ENCODE assay signal across 25 cellular contexts in genomic region chr1:47924649-47925048, GRCh38.
"Had no signal": no experiment of that assay in that cellular context is flagged by ENCODE, and none has a peak within 500 bp of the region (broad histone marks: within the 10 kb centered on the region; RNA-seq: fewer than 3 reads in every experiment).

No MANE protein-coding gene starts in this region.

- DNase-seq: activated B cell treated with CpG ODN at 0.5 μM for 24 hours; activated CD4-positive, alpha-beta T cell treated with anti-CD3 and anti-CD28 coated beads, Interleukin-2, amount 50 U/mL, for 1 hour; activated CD8-positive, alpha-beta T cell treated with anti-CD3 and anti-CD28 coated beads for 36 hours; activated gamma-delta T cell treated with Interleukin-2 at 50 U/mL for 16 hours; activated naive CD4-positive, alpha-beta T cell treated with anti-CD3 and anti-CD28 coated beads, Interleukin-2, amount 50 U/mL, for 16 hours; activated T-cell treated with anti-CD3 and anti-CD28 coated beads, Interleukin-2, amount 50 U/mL, for 4 hours; dermis blood vessel endothelial cell; effector CD4-positive, alpha-beta T cell; gastrocnemius medialis; glutamatergic neuron; islet precursor cell; left colon; natural killer cell; retina; spleen; stimulated activated CD4-positive, alpha-beta T cell treated with anti-CD3 and anti-CD28 coated beads, Interleukin-2, amount 100 ng/mL, for 48 hours; stimulated activated naive CD4-positive, alpha-beta T cell treated with Interleukin-2 at 50 U/mL for 16 hours; T-helper 2 cell; testis; trophoblast cell had no signal

- H3K27me3 ChIP-seq: breast epithelium, testis had no signal

- ATAC-seq: activated CD8-positive, alpha-beta T cell treated with anti-CD3 and anti-CD28 coated beads for 36 hours; activated T-cell treated with anti-CD3 and anti-CD28 coated beads, Interleukin-2, amount 50 U/mL, for 4 hours; activated T-helper 17 cell treated with anti-CD3 and anti-CD28 coated beads, Interleukin-2, amount 50 U/mL, for 72 hours; left colon; natural killer cell had no signal

- H3K36me3 ChIP-seq: breast epithelium, gastrocnemius medialis, neutrophil, prostate gland, spleen had no signal

- H3K9me3 ChIP-seq: breast epithelium, gastrocnemius medialis, neutrophil, prostate gland, spleen, testis had no signal

- H3K4me3 ChIP-seq: breast epithelium, gastrocnemius medialis, prostate gland, spleen, testis had no signal

- H3K4me1 ChIP-seq: breast epithelium, gastrocnemius medialis, prostate gland, spleen, testis had no signal

- H3K27ac ChIP-seq: breast epithelium, epithelial cell of prostate, gastrocnemius medialis, neutrophil, prostate gland, spleen, testis had no signal
